In genomic region chr1:77624102-77624501, GRCh38 we compare ENCODE assay signal across 1 cellular context.
TF ChIP-seq lines count a peak whose summit lies in the region.

No MANE protein-coding gene starts in this region.

TF ChIP-seq in HepG2, 621 proteins besides CTCF, POLR2A, EP300 and RAD21 (continued from another document):
- TF ChIP-seq, protein P1, sequence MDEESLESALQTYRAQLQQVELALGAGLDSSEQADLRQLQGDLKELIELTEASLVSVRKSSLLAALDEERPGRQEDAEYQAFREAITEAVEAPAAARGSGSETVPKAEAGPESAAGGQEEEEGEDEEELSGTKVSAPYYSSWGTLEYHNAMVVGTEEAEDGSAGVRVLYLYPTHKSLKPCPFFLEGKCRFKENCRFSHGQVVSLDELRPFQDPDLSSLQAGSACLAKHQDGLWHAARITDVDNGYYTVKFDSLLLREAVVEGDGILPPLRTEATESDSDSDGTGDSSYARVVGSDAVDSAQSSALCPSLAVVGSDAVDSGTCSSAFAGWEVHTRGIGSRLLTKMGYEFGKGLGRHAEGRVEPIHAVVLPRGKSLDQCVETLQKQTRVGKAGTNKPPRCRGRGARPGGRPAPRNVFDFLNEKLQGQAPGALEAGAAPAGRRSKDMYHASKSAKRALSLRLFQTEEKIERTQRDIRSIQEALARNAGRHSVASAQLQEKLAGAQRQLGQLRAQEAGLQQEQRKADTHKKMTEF (CRISPR knock-in tag; IDR thresholded peaks at IDR 0.05): no peak
- TF ChIP-seq ZNF569 (CRISPR knock-in tag; IDR thresholded peaks at IDR 0.05; ENCODE audit: borderline replicate concordance): no peak
- no peak for TF ChIP-seq PLRG1 (conservative IDR thresholded peaks at IDR 0.05)
- no peak for TF ChIP-seq MIXL1 (CRISPR knock-in tag; IDR thresholded peaks at IDR 0.05)
- TF ChIP-seq ZFAT (CRISPR knock-in tag; conservative IDR thresholded peaks at IDR 0.05): no peak
- TF ChIP-seq ZNF781 (CRISPR knock-in tag; IDR thresholded peaks at IDR 0.05; ENCODE audit: borderline replicate concordance, not compliant biosample characterization): no peak
- TF ChIP-seq, protein P2, sequence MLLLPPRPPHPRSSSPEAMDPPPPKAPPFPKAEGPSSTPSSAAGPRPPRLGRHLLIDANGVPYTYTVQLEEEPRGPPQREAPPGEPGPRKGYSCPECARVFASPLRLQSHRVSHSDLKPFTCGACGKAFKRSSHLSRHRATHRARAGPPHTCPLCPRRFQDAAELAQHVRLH (CRISPR knock-in tag; IDR thresholded peaks at IDR 0.05; ENCODE audit: borderline replicate concordance, low read depth): no peak
- no peak for TF ChIP-seq FOXA3 (CRISPR knock-in tag; IDR thresholded peaks at IDR 0.05)
- TF ChIP-seq KDM1A (CRISPR knock-in tag; IDR thresholded peaks at IDR 0.05): no peak
- TF ChIP-seq TEAD3 (CRISPR knock-in tag; optimal IDR thresholded peaks at IDR 0.05; ENCODE audit: borderline replicate concordance): no peak
- no peak for TF ChIP-seq ZNF446 (CRISPR knock-in tag; IDR thresholded peaks at IDR 0.05)
- TF ChIP-seq, protein P3, sequence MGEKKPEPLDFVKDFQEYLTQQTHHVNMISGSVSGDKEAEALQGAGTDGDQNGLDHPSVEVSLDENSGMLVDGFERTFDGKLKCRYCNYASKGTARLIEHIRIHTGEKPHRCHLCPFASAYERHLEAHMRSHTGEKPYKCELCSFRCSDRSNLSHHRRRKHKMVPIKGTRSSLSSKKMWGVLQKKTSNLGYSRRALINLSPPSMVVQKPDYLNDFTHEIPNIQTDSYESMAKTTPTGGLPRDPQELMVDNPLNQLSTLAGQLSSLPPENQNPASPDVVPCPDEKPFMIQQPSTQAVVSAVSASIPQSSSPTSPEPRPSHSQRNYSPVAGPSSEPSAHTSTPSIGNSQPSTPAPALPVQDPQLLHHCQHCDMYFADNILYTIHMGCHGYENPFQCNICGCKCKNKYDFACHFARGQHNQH (CRISPR knock-in tag; IDR thresholded peaks at IDR 0.05): no peak
TF ChIP-seq in HepG2: peak in this region for 0.
